ENCODE assay signal across 1 cellular context in genomic region chr5:169567079-169567478, GRCh38.
TF ChIP-seq lines count a peak whose summit lies in the region.

No MANE protein-coding gene starts in this region.

TF ChIP-seq in HepG2, 621 proteins besides CTCF, POLR2A, EP300 and RAD21 (continued from another document):
- TF ChIP-seq REST (IDR thresholded peaks at IDR 0.05; ENCODE audit: borderline replicate concordance in 1 of 2, low read depth in 1 of 2, low read length in 2 of 2): peak; percentile 55 to 91
TF ChIP-seq in HepG2: peak in this region for 2.
